In the genomic region with DNA sequence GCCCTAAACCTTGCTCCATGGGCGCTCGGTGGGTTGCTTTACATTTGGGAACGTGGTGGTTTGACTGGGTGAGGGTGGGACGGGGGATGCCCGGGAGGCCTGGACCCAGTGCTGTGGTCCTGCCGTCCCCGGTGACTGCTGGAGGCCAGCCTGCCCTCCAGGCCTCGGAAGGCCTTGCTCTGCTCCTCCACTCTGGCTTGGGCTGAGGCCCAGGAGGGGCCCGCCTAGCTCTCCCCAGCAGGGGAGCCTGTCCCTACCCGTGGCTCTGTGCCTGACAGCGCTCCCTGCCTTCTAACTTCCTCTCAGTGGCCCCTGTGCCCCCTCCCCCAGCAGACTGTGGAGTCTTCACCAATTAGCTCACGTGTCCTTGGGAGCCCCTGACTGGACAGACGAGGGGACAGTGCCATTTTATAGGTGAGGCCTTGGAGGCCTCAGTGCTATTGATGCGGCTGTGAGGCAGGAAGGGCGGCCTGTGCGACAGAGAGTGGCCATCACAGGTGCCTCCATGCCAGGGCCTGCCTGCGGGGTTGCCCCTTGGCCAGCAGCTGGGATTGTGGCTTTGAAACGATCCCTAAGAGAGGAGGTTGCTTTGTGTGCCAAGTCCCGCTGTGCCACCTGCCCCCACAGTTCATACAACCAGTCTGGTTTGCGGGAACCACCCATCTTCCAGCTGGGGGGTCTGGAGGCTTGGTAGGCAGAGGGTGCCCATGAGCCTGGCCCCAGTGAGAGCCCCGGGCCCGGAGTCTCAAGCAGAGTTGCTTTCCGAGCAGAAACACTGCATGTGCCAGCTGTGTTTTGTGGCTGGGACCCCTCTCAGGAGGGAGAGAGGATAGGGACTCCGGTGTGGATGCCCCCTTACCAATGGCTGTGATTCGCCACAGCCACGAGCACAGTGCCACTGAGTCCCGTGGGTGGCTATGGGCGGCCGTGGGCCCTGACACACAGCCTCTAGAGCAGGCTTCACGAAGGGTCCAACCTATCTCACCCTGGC, we compare ENCODE assay signal across 31 cellular contexts. TPM values are rescaled to one million over a fixed set of nuclear protein-coding genes. Genes with fewer than 3 reads are reported as not detected.
DNase-seq lines count a peak whose midpoint lies in the region; ATAC-seq, FAIRE-seq and TF ChIP-seq lines count a peak whose summit lies in the region.
"Had no signal": no experiment of that assay in that cellular context is flagged by ENCODE, and none has a peak within 500 bp of the region (broad histone marks: within the 10 kb centered on the region; RNA-seq: fewer than 3 reads in every experiment).

No MANE protein-coding gene starts in this region.

- H3K36me3 Mint-ChIP-seq in GM23338 (ENCODE audit: low read depth): peaks cover 12% of the 10 kb centered on the region

- TF ChIP-seq EP300 in K562 (IDR thresholded peaks at IDR 0.05; ENCODE audit: low read length): no peak
- no peak for TF ChIP-seq EP300 in sigmoid colon (IDR thresholded peaks at IDR 0.05)

- H3K27ac ChIP-seq in GM23338 (ENCODE audit: low read depth) (no peak overlapping the region), K562 (ENCODE audit: extremely low read depth, low read depth, low read length) (no peak overlapping the region), right cardiac atrium (ENCODE audit: low read length) (no peak overlapping the region), sigmoid colon (peak overlapping the region; percentile 34 to 79 (median 66)), tibial artery (no peak overlapping the region)
- H3K27ac ChIP-seq: adrenal gland, body of pancreas, HL-60, thyroid gland had no signal

- 67% methylated on average over 20 of the region's 30 CpGs for WGBS in K562 (ENCODE audit: insufficient coverage, low coverage, missing lambda C conversion rate)
- WGBS in right cardiac atrium: 81% methylated on average over 30 of the region's 30 CpGs
- 89 to 91% methylated on average over 30 of the region's 30 CpGs for WGBS in sigmoid colon, 2 donors

- no peak for TF ChIP-seq RAD21 in K562 (CRISPR knock-in tag; conservative IDR thresholded peaks at IDR 0.05 in 1 of 2, IDR thresholded peaks at IDR 0.05 in 1 of 2)

- H3K27me3 ChIP-seq in GM23338 (ENCODE audit: insufficient read depth) (no peaks in the 10 kb centered on the region), K562 (ENCODE audit: control insufficient read depth in 2 of 2, insufficient read depth in 2 of 2, low read length in 2 of 2) (no peaks in the 10 kb centered on the region), right cardiac atrium (ENCODE audit: control insufficient read depth, insufficient read depth) (no peaks in the 10 kb centered on the region), sigmoid colon (no peaks in the 10 kb centered on the region), tibial artery (no peaks in the 10 kb centered on the region)
- H3K27me3 ChIP-seq: adrenal gland, BE2C, body of pancreas, ovary, thyroid gland had no signal

- POLR2A ChIA-PET in K562 (lab: Yijun Ruan, JAX): interaction anchor here (0.6 to 0.7 kb wide), 2 partner anchors 14 to 312 kb away, joined by 3 read pairs; no protein-coding TSS in a partner anchor

- CTCF ChIA-PET in K562 (lab: Yijun Ruan, JAX; ENCODE audit: low intra/inter-chr PET ratio): no interaction called here

- intact Hi-C loops in K562 (cut with micrococcal nuclease): no loop called here
- intact Hi-C loops in right cardiac atrium (cut with DNase I): no loop called here
- intact Hi-C loops in sigmoid colon (cut with DNase I): no loop called here
- intact Hi-C loops in tibial artery (cut with DNase I; ENCODE audit: low total_unique reads): no loop called here

- H3K36me3 ChIP-seq in GM23338 (ENCODE audit: insufficient read depth) (no peaks in the 10 kb centered on the region), K562 (ENCODE audit: control insufficient read depth, insufficient read depth, low read length) (no peaks in the 10 kb centered on the region), sigmoid colon (peaks cover 26 to 49% (median 38%) of the 10 kb centered on the region in 4 donors), tibial artery (peaks cover 19 to 65% (median 37%) of the 10 kb centered on the region in 3 donors)
- H3K36me3 ChIP-seq: ovary had no signal

- no peaks in the 10 kb centered on the region for H3F3A ChIP-seq in GM23338 (replicated peaks; ENCODE audit: low read depth)

- H2AFZ ChIP-seq in GM23338 (no peak overlapping the region), K562 (ENCODE audit: low read depth, low read length) (no peak overlapping the region)

- no peak for FAIRE-seq in K562 (lab: Jason Lieb, UNC)
- FAIRE-seq: GM12891, islet of Langerhans had no signal

- no peak for DNase-seq in GM23338 (ENCODE audit: low spot score)
- no peak for DNase-seq in K562 (ENCODE audit: extremely low read depth in 1 of 4, low spot score in 3 of 4)
- peak in 2 of 3 donors; percentile 55 to 64 for DNase-seq in right cardiac atrium
- no peak for DNase-seq in sigmoid colon
- no peak for DNase-seq in tibial artery
- DNase-seq in NCI-H446 treated with DMSO at 0.1 percent for 48 hours (lab: John Stamatoyannopoulos, UW): no peak
- DNase-seq in cerebellar nuclear complex (lab: John Stamatoyannopoulos, UW): no peak
- DNase-seq: ACHN; activated CD4-positive, alpha-beta T cell treated with anti-CD3 and anti-CD28 coated beads for 4 hours; activated CD8-positive, alpha-beta T cell treated with anti-CD3 and anti-CD28 coated beads, Interleukin-2, amount 10 ng/mL, durations not matched to agents 7 days and 5 days; activated naive CD4-positive, alpha-beta T cell treated with anti-CD3 and anti-CD28 coated beads, Interleukin-2, amount 10 ng/mL, durations not matched to agents 7 days and 5 days; adrenal gland; BE2C; body of pancreas; DMS153; KG1; MM.1S; NCI-H2029 treated with DMSO at 0.1 percent for 48 hours; NCI-H526 treated with DMSO at 0.1 percent for 48 hours; SIG-M5; stimulated activated CD4-positive, alpha-beta T cell treated with anti-CD3 and anti-CD28 coated beads, Interleukin-1b, Interleukin-23, amount 100 ng/mL, for 48 hours; thyroid gland had no signal

- H3K9me1 ChIP-seq in K562 (ENCODE audit: control insufficient read depth, insufficient read depth, low read length): no peaks in the 10 kb centered on the region

- H3K4me3 ChIP-seq in GM23338 (no peak overlapping the region), K562 (no peak overlapping the region), right cardiac atrium (ENCODE audit: low read length) (no peak overlapping the region), sigmoid colon (no peak overlapping the region), tibial artery (no peak overlapping the region)
- H3K4me3 ChIP-seq: adrenal gland, body of pancreas, HAP-1, ovary, thyroid gland had no signal

- no peaks in the 10 kb centered on the region; the same call in 1 of the 2 replicates for H4K20me1 ChIP-seq in GM23338 (replicated peaks; ENCODE audit: insufficient read depth)
- H4K20me1 ChIP-seq in K562 (replicated peaks; ENCODE audit: control insufficient read depth, insufficient read depth, low read length): no peaks in the 10 kb centered on the region

- H3K27ac Mint-ChIP-seq in GM23338: no peak overlapping the region
- H3K27ac Mint-ChIP-seq: activated CD8-positive, alpha-beta T cell treated with anti-CD3 and anti-CD28 coated beads, Interleukin-2, amount 10 ng/mL, durations not matched to agents 7 days and 5 days; activated naive CD4-positive, alpha-beta T cell treated with anti-CD3 and anti-CD28 coated beads, Interleukin-2, amount 10 ng/mL, durations not matched to agents 7 days and 5 days; nephron; stimulated activated naive CD8-positive, alpha-beta T cell treated with anti-CD3 and anti-CD28 coated beads, Interleukin-15, Interleukin-2, amounts not matched to agents 100 ng/mL and 50 ng/mL, for 24 hours; T-helper 2 cell treated with Interferon-gamma antibody and Interleukin-4, amounts not matched to agents 5 μg/mL and 100 μg/mL, for 36 hours had no signal

- H3K4me2 ChIP-seq in GM23338 (no peak overlapping the region), K562 (ENCODE audit: insufficient read depth, low read length) (no peak overlapping the region)

- TF ChIP-seq POLR2A in K562 (conservative IDR thresholded peaks at IDR 0.05) (no peak), sigmoid colon (IDR thresholded peaks at IDR 0.05) (no peak)

- no peak for TF ChIP-seq CTCF in GM23338 (conservative IDR thresholded peaks at IDR 0.05; ENCODE audit: low read depth in 2 of 2)
- no peak for TF ChIP-seq CTCF in K562 (IDR thresholded peaks at IDR 0.05 in 2 of 3, conservative IDR thresholded peaks at IDR 0.05 in 1 of 3; ENCODE audit: insufficient read depth in 2 of 3, low read depth in 1 of 3, low read length in 3 of 3)
- TF ChIP-seq CTCF in sigmoid colon (IDR thresholded peaks at IDR 0.05): no peak
- TF ChIP-seq CTCF in tibial artery (IDR thresholded peaks at IDR 0.05): no peak

- H3K27me3 Mint-ChIP-seq in GM23338 (ENCODE audit: insufficient read depth, low read depth, poor library complexity): peaks cover 4% of the 10 kb centered on the region
- H3K27me3 Mint-ChIP-seq: activated naive CD4-positive, alpha-beta T cell treated with anti-CD3 and anti-CD28 coated beads, Interleukin-2, amount 10 ng/mL, durations not matched to agents 7 days and 5 days; stimulated activated naive CD8-positive, alpha-beta T cell treated with anti-CD3 and anti-CD28 coated beads, Interleukin-15, Interleukin-2, amounts not matched to agents 100 ng/mL and 50 ng/mL, for 24 hours had no signal

- no TSS peak for BruUV-seq in K562 (replicated peaks; lab: Mats Ljungman, UMichigan)

- H3K4me3 Mint-ChIP-seq in GM23338: no peak overlapping the region
- H3K4me3 Mint-ChIP-seq: activated CD8-positive, alpha-beta T cell treated with anti-CD3 and anti-CD28 coated beads, Interleukin-2, amount 10 ng/mL, durations not matched to agents 7 days and 5 days; activated naive CD4-positive, alpha-beta T cell treated with anti-CD3 and anti-CD28 coated beads, Interleukin-2, amount 10 ng/mL, durations not matched to agents 7 days and 5 days; mesothelial cell of epicardium; nephron; stimulated activated naive CD8-positive, alpha-beta T cell treated with anti-CD3 and anti-CD28 coated beads, Interleukin-15, Interleukin-2, amounts not matched to agents 100 ng/mL and 50 ng/mL, for 24 hours; T-helper 2 cell treated with Interferon-gamma antibody and Interleukin-4, amounts not matched to agents 5 μg/mL and 100 μg/mL, for 36 hours had no signal

- no peaks in the 10 kb centered on the region for H3K9me3 ChIP-seq in K562 (replicated peaks; ENCODE audit: control insufficient read depth, insufficient read depth, low read depth, low read length)
- H3K9me3 ChIP-seq in right cardiac atrium (ENCODE audit: control insufficient read depth, low read length): no peaks in the 10 kb centered on the region
- H3K9me3 ChIP-seq in sigmoid colon: no peaks in the 10 kb centered on the region
- no peaks in the 10 kb centered on the region for H3K9me3 ChIP-seq in tibial artery
- H3K9me3 ChIP-seq: adrenal gland, BE2C, body of pancreas, HAP-1, ovary, thyroid gland had no signal

- H3K9me2 ChIP-seq in GM23338 (ENCODE audit: insufficient read depth): no peaks in the 10 kb centered on the region

- H3K79me2 ChIP-seq in GM23338 (replicated peaks; ENCODE audit: insufficient read depth) (no peaks in the 10 kb centered on the region), K562 (ENCODE audit: control insufficient read depth, insufficient read depth, low read length) (no peaks in the 10 kb centered on the region)

- no peak overlapping the region; a peak in 1 of 4 replicates for H3K9ac ChIP-seq in K562 (ENCODE audit: insufficient read depth in 1 of 2, low read depth in 2 of 2, low read length in 2 of 2)

- peak; percentile 59 for ATAC-seq in GM23338
- peak; percentile 36; the same call in 2 of the 3 replicates for ATAC-seq in K562
- peak; percentile 22 to 24 for ATAC-seq in right cardiac atrium
- ATAC-seq: body of pancreas had no signal

- H3K4me1 Mint-ChIP-seq in GM23338: no peaks in the 10 kb centered on the region
- H3K4me1 Mint-ChIP-seq: activated naive CD4-positive, alpha-beta T cell treated with anti-CD3 and anti-CD28 coated beads, Interleukin-2, amount 10 ng/mL, durations not matched to agents 7 days and 5 days; mesothelial cell of epicardium; nephron had no signal

- H3K4me1 ChIP-seq in GM23338 (ENCODE audit: insufficient read depth) (no peaks in the 10 kb centered on the region), K562 (replicated peaks in 1 of 2; ENCODE audit: control insufficient read depth in 2 of 2, insufficient read depth in 2 of 2, low read length in 2 of 2) (peaks cover 0 to 38% of the 10 kb centered on the region in 2 experiments; a peak in 2 of 5 replicates), right cardiac atrium (ENCODE audit: control insufficient read depth, insufficient read depth, low read length) (no peaks in the 10 kb centered on the region), sigmoid colon (peaks cover 0 to 33% (median 30%) of the 10 kb centered on the region in 4 donors), tibial artery (no peaks in the 10 kb centered on the region)
- H3K4me1 ChIP-seq: adrenal gland, BE2C, body of pancreas, HAP-1, thyroid gland had no signal

- in situ Hi-C loops in K562 (cut with MboI): no loop called here

- no peaks in the 10 kb centered on the region for H3K9me3 Mint-ChIP-seq in GM23338
- H3K9me3 Mint-ChIP-seq: activated naive CD4-positive, alpha-beta T cell treated with anti-CD3 and anti-CD28 coated beads, Interleukin-2, amount 10 ng/mL, durations not matched to agents 7 days and 5 days; mesothelial cell of epicardium; nephron; stimulated activated naive CD8-positive, alpha-beta T cell treated with anti-CD3 and anti-CD28 coated beads, Interleukin-15, Interleukin-2, amounts not matched to agents 100 ng/mL and 50 ng/mL, for 24 hours; T-helper 2 cell treated with Interferon-gamma antibody and Interleukin-4, amounts not matched to agents 5 μg/mL and 100 μg/mL, for 36 hours had no signal

RNA-seq across cellular contexts. Expression of a gene that starts 17.7 kb away (rescaled TPM):
- 14.7 and 15.1 TPM in 2 replicates for total RNA-seq in GM23338 (2014; rRNA removed; shearing (Covaris generic))
- 5.8 and 6.5 TPM in 2 replicates for polyA plus RNA-seq in GM23338 (2016; fragmentation: Nextera tagmentation; extraction: Ambion mirVana)
- 40.8 and 84.4 TPM in 2 replicates for total RNA-seq in K562 (2011; cell fraction: chromatin; rRNA removed; ENCODE audit: low replicate concordance)
- 45.5 and 52.4 TPM in 2 replicates for total RNA-seq in K562 (2011; cell fraction: nucleolus; rRNA removed)
- 44.5 and 47.8 TPM in 2 replicates for total RNA-seq in K562 (2011; cell fraction: nucleoplasm; rRNA removed)
- total RNA-seq in K562 (2014; rRNA removed): 4.6 and 4.9 TPM in 2 replicates
- total RNA-seq in K562 (2014; rRNA removed; fragmentation: Illumina TruSeq; extraction: Trizol): 2.3 and 2.8 TPM in 2 replicates
- total RNA-seq in K562 (2015; rRNA removed; fragmentation: Illumina TruSeq; extraction: Trizol): 3.1 and 3.2 TPM in 2 replicates
- total RNA-seq in K562 (2021): 9.2 and 10.2 TPM in 2 replicates
- polyA plus RNA-seq in K562 (2011; rRNA removed): 5.5 and 5.9 TPM in 2 replicates
- 5.8 TPM in 2 replicates for polyA plus RNA-seq in K562 (2011; cell fraction: cytosol; rRNA removed)
- polyA plus RNA-seq in K562 (2011; cell fraction: nucleus; rRNA removed): 49.5 and 65.9 TPM in 2 replicates
- polyA plus RNA-seq in K562 (2012): 6.3 and 8.7 TPM in 2 replicates
- 5.0 and 5.7 TPM in 2 replicates for polyA plus RNA-seq in K562 (2014; fragmentation: Illumina TruSeq; extraction: Trizol)
- polyA plus RNA-seq in K562 (2014; fragmentation: Nextera tagmentation; extraction: Ambion mirVana): under 1 TPM; 0.66 to 0.82 TPM
- polyA plus RNA-seq in K562 (2014; rRNA removed): 7.0 and 9.3 TPM in 2 replicates
- polyA minus RNA-seq in K562 (2011; rRNA and poly(A)+ RNA removed): 4.1 and 5.0 TPM in 2 replicates
- 6.3 and 6.4 TPM in 2 replicates for polyA minus RNA-seq in K562 (2011; cell fraction: cytosol; rRNA and poly(A)+ RNA removed)
- polyA minus RNA-seq in K562 (2011; cell fraction: nucleus; rRNA and poly(A)+ RNA removed): 15.0 and 17.4 TPM in 2 replicates
- 10 to 100 TPM in 1 of 4 donors, 1 to 10 TPM in 3; 7.2 to 11.1 (median 9.0) TPM for total RNA-seq in right cardiac atrium
- polyA plus RNA-seq in right cardiac atrium: 7.0 TPM
- total RNA-seq in sigmoid colon: 10 to 100 TPM; 17.5 to 43.5 (median 25.3) TPM
- 10 to 100 TPM in 1 of 3 donors, 1 to 10 TPM in 2; 1.6 to 14.4 (median 1.8) TPM for polyA plus RNA-seq in sigmoid colon

RNA-seq across cellular contexts. Expression of a gene that starts 53.4 kb away (rescaled TPM):
- 9.0 and 10.8 TPM in 2 replicates for total RNA-seq in GM23338 (2014; rRNA removed; shearing (Covaris generic))
- polyA plus RNA-seq in GM23338 (2016; fragmentation: Nextera tagmentation; extraction: Ambion mirVana) (2.7 and 3.3 TPM in 2 replicates), K562 (2011; rRNA removed) (not detected in 2 replicates), K562 (2014; fragmentation: Illumina TruSeq; extraction: Trizol) (not detected in 2 replicates), K562 (2014; fragmentation: Nextera tagmentation; extraction: Ambion mirVana) (not detected), K562 (2014; rRNA removed) (not detected in 2 replicates), right cardiac atrium (9.4 TPM), sigmoid colon (10 to 100 TPM in 1 of 3 donors, 1 to 10 TPM in 2; 1.8 to 18.7 (median 4.2) TPM)
- not detected in 2 replicates for total RNA-seq in K562 (2011; cell fraction: chromatin; rRNA removed; ENCODE audit: low replicate concordance)
- not detected in 2 replicates for total RNA-seq in K562 (2011; cell fraction: nucleolus; rRNA removed)
- total RNA-seq in K562 (2011; cell fraction: nucleoplasm; rRNA removed): not detected in 2 replicates
- total RNA-seq in K562 (2014; rRNA removed) (not detected in 2 replicates), K562 (2014; rRNA removed; fragmentation: Illumina TruSeq; extraction: Trizol) (not detected in 2 replicates), K562 (2015; rRNA removed; fragmentation: Illumina TruSeq; extraction: Trizol) (not detected in 2 replicates), K562 (2021) (0.07 TPM in 1 of 2 replicates, not detected in the other), right cardiac atrium (10 to 100 TPM in 2 of 4 donors, 1 to 10 TPM in 2; 4.6 to 16.2 (median 9.3) TPM), sigmoid colon (100 to 1,000 TPM; 118 to 263 (median 138) TPM)
- not detected in 2 replicates for polyA plus RNA-seq in K562 (2011; cell fraction: cytosol; rRNA removed)
- not detected in 2 replicates for polyA plus RNA-seq in K562 (2011; cell fraction: nucleus; rRNA removed)
- polyA plus RNA-seq in K562 (2012): not detected in 2 replicates
- polyA minus RNA-seq in K562 (2011; rRNA and poly(A)+ RNA removed): not detected in 2 replicates
- polyA minus RNA-seq in K562 (2011; cell fraction: cytosol; rRNA and poly(A)+ RNA removed): not detected in 2 replicates
- polyA minus RNA-seq in K562 (2011; cell fraction: nucleus; rRNA and poly(A)+ RNA removed): not detected in 2 replicates
- total RNA-seq: activated CD8-positive, alpha-beta T cell treated with anti-CD3 and anti-CD28 coated beads, Interleukin-2, amount 10 ng/mL, durations not matched to agents 7 days and 5 days had no signal

Comparison
In these comparisons a context has a peak if more than half of its experiments do, and no peak if none do; other contexts are left out.
1. DNase-seq: peak in right cardiac atrium (2 of 3); none in GM23338 (single experiment), K562 (0 of 4), sigmoid colon (single experiment), tibial artery (0 of 2), NCI-H446 treated with DMSO at 0.1 percent for 48 hours (single experiment) and cerebellar nuclear complex (0 of 2).
2. H3K27ac ChIP-seq: peak in sigmoid colon (4 of 4); none in GM23338 (single experiment), K562 (single experiment), right cardiac atrium (single experiment) and tibial artery (0 of 2).
3. RNA of a gene that starts 53.4 kb away (total RNA-seq): 118 to 263 TPM in sigmoid colon; 4.6 to 16.2 TPM in right cardiac atrium, 9.0 to 10.8 TPM in GM23338 and 0.07 TPM in K562; every median in the first group is over 4 times any median in the second.
4. Peak in every context shown above with its lines, with median percentiles within 50 percentile points of each other: ATAC-seq.